24 cellular contexts compared by ENCODE assay signal in the genomic region with DNA sequence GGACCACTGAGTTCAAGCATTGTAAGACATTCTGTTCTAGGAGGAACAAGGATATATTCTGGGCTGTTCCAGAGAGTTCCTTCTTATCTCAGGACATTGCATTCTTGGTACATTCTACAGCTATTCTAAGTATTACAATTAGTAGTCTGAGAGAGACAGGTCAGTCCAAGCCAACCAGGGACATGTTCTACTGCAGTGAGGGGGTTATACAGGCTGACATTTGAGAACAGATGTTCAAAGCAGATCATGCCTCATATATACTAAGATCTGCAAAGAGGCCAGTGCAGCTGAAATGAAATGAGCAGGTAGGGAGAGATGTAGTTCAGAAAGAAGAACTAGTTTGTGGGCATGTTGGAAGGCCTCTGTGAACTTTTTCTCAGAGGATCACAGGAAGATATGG.
"Had no signal": no experiment of that assay in that cellular context is flagged by ENCODE, and none has a peak within 500 bp of the region (broad histone marks: within the 10 kb centered on the region; RNA-seq: fewer than 3 reads in every experiment).

No MANE protein-coding gene starts in this region.

- H3K9me3 ChIP-seq: MG63, SJCRH30 had no signal

- H3K4me1 ChIP-seq: SJCRH30 had no signal

- DNase-seq: KBM-7, MG63, NCI-H1092 treated with DMSO at 0.1 percent for 48 hours, NCI-H1436, NCI-H187, NCI-H2029, NCI-H2081 treated with DMSO at 0.1 percent for 48 hours, NCI-H2171, NCI-H226, NCI-H446, NCI-H510A, NCI-H524 treated with DMSO at 0.1 percent for 48 hours, NCI-H69, NCI-H774, PC-3, SHP77 treated with DMSO at 0.1 percent for 48 hours, SJCRH30 had no signal

- H3K4me1 Mint-ChIP-seq: IgD-negative memory B cell had no signal

- ATAC-seq: Panc1, Right ventricle myocardium inferior, SK-N-SH treated with all-trans-retinoic acid at 6 μM for 48 hours had no signal

- FAIRE-seq: HTR-8/SVneo had no signal

- H3K4me3 Mint-ChIP-seq: IgD-negative memory B cell had no signal

- H3K4me3 ChIP-seq: MG63, SJCRH30 had no signal

- H3K27ac ChIP-seq: HL-60, RWPE1, SJCRH30 had no signal

- H3K27me3 ChIP-seq: MG63, SJCRH30 had no signal

- H3K27me3 Mint-ChIP-seq: IgD-negative memory B cell had no signal

- H3K27ac Mint-ChIP-seq: IgD-negative memory B cell had no signal

- H3K36me3 ChIP-seq: MG63, SJCRH30 had no signal
